In genomic region chr2:33241581-33241980, GRCh38 we compare ENCODE assay signal across 33 cellular contexts.
A peak's percentile ranks its signal among the peaks of the same experiment; 100 is the strongest.
DNase-seq lines count a peak whose midpoint lies in the region; ATAC-seq, FAIRE-seq and TF ChIP-seq lines count a peak whose summit lies in the region.
"Had no signal": no experiment of that assay in that cellular context is flagged by ENCODE, and none has a peak within 500 bp of the region (broad histone marks: within the 10 kb centered on the region; RNA-seq: fewer than 3 reads in every experiment).

No MANE protein-coding gene starts in this region.

- H3K79me2 ChIP-seq in endothelial cell of umbilical vein (ENCODE audit: control insufficient read depth, insufficient read depth, low read length): no peaks in the 10 kb centered on the region
- H3K79me2 ChIP-seq in smooth muscle cell (ENCODE audit: low read depth): peaks cover 9% of the 10 kb centered on the region
- H3K79me2 ChIP-seq: hepatocyte had no signal

- H3K4me1 Mint-ChIP-seq in effector memory CD8-positive, alpha-beta T cell (ENCODE audit: low read depth in 2 of 2): no peaks in the 10 kb centered on the region
- H3K4me1 Mint-ChIP-seq: natural killer cell had no signal

- no peaks in the 10 kb centered on the region for H3K9me1 ChIP-seq in endothelial cell of umbilical vein (replicated peaks; ENCODE audit: control insufficient read depth, extremely low read depth, insufficient read depth, low read length)

- H3K27me3 Mint-ChIP-seq in effector memory CD8-positive, alpha-beta T cell: peaks cover 0 to 6% of the 10 kb centered on the region in 2 donors

- no peaks in the 10 kb centered on the region for H3K9me3 Mint-ChIP-seq in effector memory CD8-positive, alpha-beta T cell
- H3K9me3 Mint-ChIP-seq: activated naive CD4-positive, alpha-beta T cell treated with anti-CD3 and anti-CD28 coated beads for 36 hours; activated T-cell treated with anti-CD3 and anti-CD28 coated beads, Interleukin-2, amount 50 U/mL, for 72 hours; natural killer cell; T-helper 1 cell treated with Interleukin-12 subunit alpha and Interleukin-12 subunit beta and Interleukin-4 antibody, amounts not matched to agents 30 μg/mL and 1 μg/mL, for 36 hours had no signal

- H3K4me3 ChIP-seq in endothelial cell of umbilical vein (replicated peaks in 1 of 3; ENCODE audit: insufficient read depth in 1 of 3, low read depth in 1 of 3, low read length in 3 of 3) (no peak overlapping the region), smooth muscle cell (no peak overlapping the region)
- H3K4me3 ChIP-seq: hepatocyte, K562, lung, MG63, psoas muscle, sigmoid colon had no signal

- H3K36me3 Mint-ChIP-seq in effector memory CD8-positive, alpha-beta T cell (ENCODE audit: insufficient read depth): no peaks in the 10 kb centered on the region
- H3K36me3 Mint-ChIP-seq: natural killer cell had no signal

- POLR2A ChIA-PET in endothelial cell of umbilical vein (lab: Charles Lee): interaction anchor here (1.1 kb wide), 1 partner anchor 8 kb away, joined by 3 read pairs; no protein-coding TSS in a partner anchor

- H3K27me3 ChIP-seq in endothelial cell of umbilical vein (ENCODE audit: control insufficient read depth in 2 of 2, insufficient read depth in 2 of 2, low read length in 2 of 2) (no peaks in the 10 kb centered on the region), smooth muscle cell (ENCODE audit: low read depth) (no peaks in the 10 kb centered on the region)
- H3K27me3 ChIP-seq: hepatocyte, MG63, sigmoid colon had no signal

- TF ChIP-seq POLR2A in endothelial cell of umbilical vein (IDR thresholded peaks at IDR 0.05; ENCODE audit: low read depth, low read length): no peak

- CTCF ChIA-PET in endothelial cell of umbilical vein (lab: Charles Lee): no interaction called here

- no peak overlapping the region for H3K9ac ChIP-seq in endothelial cell of umbilical vein (replicated peaks; ENCODE audit: extremely low read depth, insufficient read depth, low read length)
- no peak overlapping the region for H3K9ac ChIP-seq in smooth muscle cell (ENCODE audit: low read depth)

- H3K4me1 ChIP-seq in endothelial cell of umbilical vein (ENCODE audit: control insufficient read depth, extremely low read depth, insufficient read depth, low read length) (peaks cover 60% of the 10 kb centered on the region), smooth muscle cell (ENCODE audit: low read depth) (no peaks in the 10 kb centered on the region)
- H3K4me1 ChIP-seq: psoas muscle had no signal

- no TSS peak for BruUV-seq in endothelial cell of umbilical vein (replicated peaks; lab: Mats Ljungman, UMichigan)

- peak; percentile 2 for DNase-seq in H4 (ENCODE audit: low spot score)
- DNase-seq in RPMI7951 (ENCODE audit: low read depth): peak; percentile 94
- DNase-seq in endothelial cell of umbilical vein (ENCODE audit: low read depth, low spot score): no peak
- no peak for DNase-seq in smooth muscle cell (lab: John Stamatoyannopoulos, UW; ENCODE audit: unreplicated experiment)
- no peak for DNase-seq in COLO668 (lab: John Stamatoyannopoulos, UW; ENCODE audit: unreplicated experiment)
- no peak for DNase-seq in effector memory CD8-positive, alpha-beta T cell
- DNase-seq: activated CD4-positive, alpha-beta T cell treated with anti-CD3 and anti-CD28 coated beads, Interleukin-2, amount 50 U/mL, for 48 hours; activated naive CD4-positive, alpha-beta T cell treated with anti-CD3 and anti-CD28 coated beads for 36 hours; activated T-cell treated with anti-CD3 and anti-CD28 coated beads, Interleukin-2, amount 50 U/mL, for 72 hours; Caco-2; cortex of kidney; effector memory CD4-positive, alpha-beta T cell; erythroblast; MG63; natural killer cell; NCI-H1105; NCI-H187; NCI-H2171; occipital lobe; psoas muscle; sigmoid colon; stimulated activated CD4-positive, alpha-beta T cell treated with anti-CD3 and anti-CD28 coated beads, Interleukin-4, amount 100 ng/mL, for 24 hours; trophoblast cell had no signal

- dilution Hi-C loops in endothelial cell of umbilical vein (cut with MboI; ENCODE audit: extremely low pct_ligation_motif_present, low sequenced_read_pairs): no loop called here

- no peaks in the 10 kb centered on the region for H4K20me1 ChIP-seq in endothelial cell of umbilical vein (replicated peaks; ENCODE audit: control insufficient read depth, extremely low read depth, insufficient read depth, low read length)
- H4K20me1 ChIP-seq in smooth muscle cell (ENCODE audit: low read depth): no peaks in the 10 kb centered on the region

- TF ChIP-seq CTCF in endothelial cell of umbilical vein (IDR thresholded peaks at IDR 0.05; ENCODE audit: extremely low read depth in 1 of 2, insufficient read depth in 1 of 2, low read depth in 1 of 2, low read length in 2 of 2): no peak
- no peak for TF ChIP-seq CTCF in smooth muscle cell (IDR thresholded peaks at IDR 0.05; ENCODE audit: borderline replicate concordance, insufficient read depth, poor library complexity, severe bottlenecking)

- H2AFZ ChIP-seq in endothelial cell of umbilical vein (ENCODE audit: low read depth, low read length) (no peak overlapping the region), smooth muscle cell (ENCODE audit: low read depth) (no peak overlapping the region)
- H2AFZ ChIP-seq: hepatocyte had no signal

- no peak overlapping the region for H3K4me3 Mint-ChIP-seq in effector memory CD8-positive, alpha-beta T cell
- H3K4me3 Mint-ChIP-seq: activated naive CD4-positive, alpha-beta T cell treated with anti-CD3 and anti-CD28 coated beads for 36 hours; activated T-cell treated with anti-CD3 and anti-CD28 coated beads, Interleukin-2, amount 50 U/mL, for 72 hours; natural killer cell; T-helper 1 cell treated with Interleukin-12 subunit alpha and Interleukin-12 subunit beta and Interleukin-4 antibody, amounts not matched to agents 30 μg/mL and 1 μg/mL, for 36 hours had no signal

- H3K36me3 ChIP-seq in endothelial cell of umbilical vein (ENCODE audit: control insufficient read depth in 2 of 2, extremely low read depth in 1 of 2, insufficient read depth in 2 of 2, low read length in 2 of 2) (peaks cover 0 to 3% of the 10 kb centered on the region in 2 experiments), smooth muscle cell (ENCODE audit: low read depth) (no peaks in the 10 kb centered on the region)
- H3K36me3 ChIP-seq: sigmoid colon had no signal

- no peak for FAIRE-seq in endothelial cell of umbilical vein (lab: Jason Lieb, UNC)
- FAIRE-seq: frontal cortex, H54, HTR-8/SVneo, K562, TTC549 had no signal

- peak overlapping the region; percentile 75 for H3K27ac ChIP-seq in endothelial cell of umbilical vein (ENCODE audit: insufficient read depth, low read depth, low read length)
- peak overlapping the region; percentile 84 for H3K27ac ChIP-seq in smooth muscle cell (ENCODE audit: low read depth)
- H3K27ac ChIP-seq: C4-2B, hepatocyte, psoas muscle, sigmoid colon had no signal

- no peak overlapping the region for H3K27ac Mint-ChIP-seq in effector memory CD8-positive, alpha-beta T cell
- H3K27ac Mint-ChIP-seq: activated naive CD4-positive, alpha-beta T cell treated with anti-CD3 and anti-CD28 coated beads for 36 hours; activated T-cell treated with anti-CD3 and anti-CD28 coated beads, Interleukin-2, amount 50 U/mL, for 72 hours; natural killer cell; T-helper 1 cell treated with Interleukin-12 subunit alpha and Interleukin-12 subunit beta and Interleukin-4 antibody, amounts not matched to agents 30 μg/mL and 1 μg/mL, for 36 hours had no signal

- no peak overlapping the region for H3K4me2 ChIP-seq in endothelial cell of umbilical vein (ENCODE audit: insufficient read depth, low read length)
- no peak overlapping the region for H3K4me2 ChIP-seq in smooth muscle cell
- H3K4me2 ChIP-seq: hepatocyte had no signal

- ATAC-seq in effector memory CD8-positive, alpha-beta T cell (replicated peaks): no peak
- no peak for ATAC-seq in HG02973 (IDR thresholded peaks at IDR 0.05; ENCODE audit: unreplicated experiment)
- ATAC-seq: activated T-cell treated with anti-CD3 and anti-CD28 coated beads, Interleukin-2, amount 50 U/mL, for 72 hours; K562; psoas muscle had no signal

- intact Hi-C loops in endothelial cell of umbilical vein (cut with micrococcal nuclease): loop anchor here (1.0 kb wide), 1 partner anchor 101 kb away; no protein-coding TSS in a partner anchor

- WGBS in smooth muscle cell (ENCODE audit: low lambda C conversion rate): 80% methylated on average over 3 of the region's 3 CpGs

- peaks cover 28% of the 10 kb centered on the region for H3F3A ChIP-seq in smooth muscle cell (ENCODE audit: low read depth)

- H3K9me3 ChIP-seq in endothelial cell of umbilical vein (replicated peaks; ENCODE audit: control insufficient read depth, insufficient read depth, low read length) (no peaks in the 10 kb centered on the region), smooth muscle cell (replicated peaks; ENCODE audit: low read depth) (no peaks in the 10 kb centered on the region)
- H3K9me3 ChIP-seq: Caco-2, MG63, psoas muscle, sigmoid colon had no signal

TF ChIP-seq in endothelial cell of umbilical vein, 7 proteins besides CTCF, POLR2A, EP300 and RAD21:
- TF ChIP-seq EZH2 (IDR thresholded peaks at IDR 0.05; ENCODE audit: borderline replicate concordance, low read depth, low read length, severe bottlenecking) (no peak), MYC (IDR thresholded peaks at IDR 0.05; ENCODE audit: low read depth, low read length) (no peak), GATA2 (IDR thresholded peaks at IDR 0.05; ENCODE audit: insufficient read depth, insufficient read length, low read depth, low read length) (no peak), POLR2AphosphoS5 (IDR thresholded peaks at IDR 0.05; ENCODE audit: insufficient read depth, low read depth, low read length) (no peak)

Comparison
In these comparisons a context has a peak if more than half of its experiments do, and no peak if none do; other contexts are left out.
1. DNase-seq: peak in H4 (single experiment) and RPMI7951 (single experiment); none in endothelial cell of umbilical vein (single experiment), smooth muscle cell (single experiment), COLO668 (single experiment) and effector memory CD8-positive, alpha-beta T cell (0 of 3).